In genomic region chr12:99920561-99920960, GRCh38 we compare ENCODE assay signal across 28 cellular contexts.
"Had no signal": no experiment of that assay in that cellular context is flagged by ENCODE, and none has a peak within 500 bp of the region (broad histone marks: within the 10 kb centered on the region; RNA-seq: fewer than 3 reads in every experiment).

No MANE protein-coding gene starts in this region.

- H3K9me3 ChIP-seq: lower lobe of right lung, mucosa of descending colon, tibial nerve had no signal

- FAIRE-seq: astrocyte, TTC549 had no signal

- H3K4me1 ChIP-seq: lower lobe of right lung had no signal

- H3K36me3 Mint-ChIP-seq: activated CD4-positive, alpha-beta memory T cell treated with anti-CD3 and anti-CD28 coated beads for 36 hours; natural killer cell treated with Interleukin-12 subunit alpha and Interleukin-12 subunit beta and Interleukin-15 and Interleukin-18, amount 100 ng/mL, for 72 hours had no signal

- H3K9me3 Mint-ChIP-seq: activated CD4-positive, alpha-beta memory T cell treated with anti-CD3 and anti-CD28 coated beads for 36 hours; activated CD4-positive, alpha-beta T cell treated with anti-CD3 and anti-CD28 coated beads, Interleukin-2, amount 10 ng/mL, durations not matched to agents 24 days and 14 days; activated T-helper 17 cell treated with anti-CD3 and anti-CD28 coated beads, Interleukin-2, amount 50 U/mL, for 72 hours had no signal

- H3K36me3 ChIP-seq: brain microvascular endothelial cell, lower lobe of right lung, tibial nerve had no signal

- H3K27ac Mint-ChIP-seq: activated CD4-positive, alpha-beta memory T cell treated with anti-CD3 and anti-CD28 coated beads for 36 hours; activated CD4-positive, alpha-beta T cell treated with anti-CD3 and anti-CD28 coated beads, Interleukin-2, amount 10 ng/mL, durations not matched to agents 24 days and 14 days; activated T-cell treated with anti-CD3 and anti-CD28 coated beads, Interleukin-2, amount 50 U/mL, for 24 hours; activated T-helper 17 cell treated with anti-CD3 and anti-CD28 coated beads, Interleukin-2, amount 50 U/mL, for 72 hours; natural killer cell treated with Interleukin-12 subunit alpha and Interleukin-12 subunit beta and Interleukin-15 and Interleukin-18, amount 100 ng/mL, for 72 hours had no signal

- H3K4me3 ChIP-seq: lower lobe of right lung, mucosa of descending colon, tibial nerve had no signal

- H3K4me1 Mint-ChIP-seq: activated CD4-positive, alpha-beta T cell treated with anti-CD3 and anti-CD28 coated beads, Interleukin-2, amount 10 ng/mL, durations not matched to agents 24 days and 14 days; activated T-helper 17 cell treated with anti-CD3 and anti-CD28 coated beads, Interleukin-2, amount 50 U/mL, for 72 hours had no signal

- H3K27me3 ChIP-seq: brain microvascular endothelial cell, tibial nerve had no signal

- H3K27ac ChIP-seq: brain microvascular endothelial cell, lower lobe of right lung, tibial nerve, VCaP had no signal

- DNase-seq: activated CD4-positive, alpha-beta memory T cell treated with anti-CD3 and anti-CD28 coated beads for 36 hours; activated CD4-positive, alpha-beta T cell treated with anti-CD3 and anti-CD28 coated beads, Interleukin-2, amount 10 ng/mL, durations not matched to agents 24 days and 14 days; activated CD4-positive, CD25-positive, alpha-beta regulatory T cell treated with anti-CD3 and anti-CD28 coated beads, Interleukin-2, amount 50 U/mL, for 72 hours; activated CD8-positive, alpha-beta memory T cell treated with anti-CD3 and anti-CD28 coated beads, Interleukin-2, amount 50 U/mL, for 48 hours; activated gamma-delta T cell treated with Interleukin-2 at 50 U/mL for 16 hours; activated naive CD4-positive, alpha-beta T cell treated with anti-CD3 and anti-CD28 coated beads, Interleukin-2, amount 50 U/mL, for 16 hours; activated T-cell treated with anti-CD3 and anti-CD28 coated beads, Interleukin-2, amount 50 U/mL, for 24 hours; amniotic stem cell; brain microvascular endothelial cell; caudate nucleus; cortex of kidney; foreskin fibroblast; head of caudate nucleus; hypothalamus; lower lobe of right lung; mucosa of descending colon; posterior cingulate gyrus; right cardiac atrium; stimulated activated CD4-positive, alpha-beta T cell treated with anti-CD3 and anti-CD28 coated beads, Interleukin-2, amount 100 ng/mL, for 48 hours; stimulated activated naive CD4-positive, alpha-beta T cell treated with Interleukin-2 at 50 U/mL for 16 hours; T-helper 9 cell had no signal

- H3K4me3 Mint-ChIP-seq: activated CD4-positive, alpha-beta memory T cell treated with anti-CD3 and anti-CD28 coated beads for 36 hours; activated CD4-positive, alpha-beta T cell treated with anti-CD3 and anti-CD28 coated beads, Interleukin-2, amount 10 ng/mL, durations not matched to agents 24 days and 14 days; activated T-cell treated with anti-CD3 and anti-CD28 coated beads, Interleukin-2, amount 50 U/mL, for 24 hours; activated T-helper 17 cell treated with anti-CD3 and anti-CD28 coated beads, Interleukin-2, amount 50 U/mL, for 72 hours; natural killer cell treated with Interleukin-12 subunit alpha and Interleukin-12 subunit beta and Interleukin-15 and Interleukin-18, amount 100 ng/mL, for 72 hours had no signal

- ATAC-seq: activated T-helper 17 cell treated with anti-CD3 and anti-CD28 coated beads, Interleukin-2, amount 50 U/mL, for 72 hours; esophagus mucosa; lower lobe of right lung; mucosa of descending colon; natural killer cell treated with Interleukin-12 subunit alpha and Interleukin-12 subunit beta and Interleukin-15 and Interleukin-18, amount 100 ng/mL, for 72 hours; right cardiac atrium had no signal

- H3K27me3 Mint-ChIP-seq: activated CD4-positive, alpha-beta memory T cell treated with anti-CD3 and anti-CD28 coated beads for 36 hours; activated CD4-positive, alpha-beta T cell treated with anti-CD3 and anti-CD28 coated beads, Interleukin-2, amount 10 ng/mL, durations not matched to agents 24 days and 14 days; activated T-cell treated with anti-CD3 and anti-CD28 coated beads, Interleukin-2, amount 50 U/mL, for 24 hours; activated T-helper 17 cell treated with anti-CD3 and anti-CD28 coated beads, Interleukin-2, amount 50 U/mL, for 72 hours; natural killer cell treated with Interleukin-12 subunit alpha and Interleukin-12 subunit beta and Interleukin-15 and Interleukin-18, amount 100 ng/mL, for 72 hours had no signal
